Comparison of ENCODE assay signal across 33 cellular contexts in genomic region chr4:71214578-71214977, GRCh38.
DNase-seq lines count a peak whose midpoint lies in the region; ATAC-seq, FAIRE-seq and TF ChIP-seq lines count a peak whose summit lies in the region.
"Had no signal": no experiment of that assay in that cellular context is flagged by ENCODE, and none has a peak within 500 bp of the region (broad histone marks: within the 10 kb centered on the region; RNA-seq: fewer than 3 reads in every experiment).

No MANE protein-coding gene starts in this region.

- H3K9me3 ChIP-seq in liver (ENCODE audit: control insufficient read depth in 4 of 4, low read length in 3 of 4) = no peaks in the 10 kb centered on the region
- no peaks in the 10 kb centered on the region for H3K9me3 ChIP-seq in HepG2 (ENCODE audit: low read length)
- no peaks in the 10 kb centered on the region for H3K9me3 ChIP-seq in right lobe of liver
- H3K9me3 ChIP-seq: A549; BE2C; BLaER1; BLaER1 treated with 17β-estradiol and CSF1 and Interleukin-3, amounts not matched to agents 10 nM and 100 nM; Caco-2 had no signal

- in situ Hi-C loops in HepG2 (cut with HindIII; ENCODE audit: extremely low pct_ligation_motif_present, low pct_unique_long_range_greater_than_20kb) = no loop called here

- H3K36me3 ChIP-seq in liver (ENCODE audit: control insufficient read depth in 4 of 4, insufficient read depth in 3 of 4, low read depth in 1 of 4, low read length in 3 of 4) (no peaks in the 10 kb centered on the region), HepG2 (replicated peaks in 1 of 2; ENCODE audit: control insufficient read depth in 1 of 2, insufficient read depth in 2 of 2, low read length in 2 of 2) (no peaks in the 10 kb centered on the region), right lobe of liver (peaks cover 0 to 2% (median 0%) of the 10 kb centered on the region in 4 donors), H7 (replicated peaks; ENCODE audit: control insufficient read depth, insufficient read depth, low read length) (no peaks in the 10 kb centered on the region)
- H3K36me3 ChIP-seq: BE2C; BLaER1; BLaER1 treated with 17β-estradiol and CSF1 and Interleukin-3, amounts not matched to agents 10 nM and 100 nM had no signal

- CTCF ChIA-PET in HepG2 (lab: Yijun Ruan, JAX; ENCODE audit: low intra/inter-chr PET ratio, low total read pairs) = no interaction called here

- no peak for FAIRE-seq in HepG2 (lab: Jason Lieb, UNC)
- FAIRE-seq: A204.1, A549, D721Med had no signal

- TF ChIP-seq CTCF in liver (IDR thresholded peaks at IDR 0.05; ENCODE audit: low read depth, low read length, missing input control) (no peak), HepG2 (CRISPR knock-in tag; IDR thresholded peaks at IDR 0.05) (no peak), right lobe of liver (IDR thresholded peaks at IDR 0.05) (no peak)

- BruUV-seq in HepG2 (replicated peaks; lab: Mats Ljungman, UMichigan) = no TSS peak

- H4K20me1 ChIP-seq in HepG2 (ENCODE audit: insufficient read depth, low read length) = no peaks in the 10 kb centered on the region
- H4K20me1 ChIP-seq: BLaER1; BLaER1 treated with 17β-estradiol and CSF1 and Interleukin-3, amounts not matched to agents 10 nM and 100 nM had no signal

- TF ChIP-seq POLR2A in HepG2 (IDR thresholded peaks at IDR 0.05; ENCODE audit: insufficient read depth in 1 of 2, low read depth in 2 of 2, low read length in 2 of 2) = no peak
- no peak for TF ChIP-seq POLR2A in right lobe of liver (IDR thresholded peaks at IDR 0.05)

- H3K4me2 ChIP-seq in HepG2 (ENCODE audit: low read depth, low read length) = no peak overlapping the region
- H3K4me2 ChIP-seq: A549; BLaER1; BLaER1 treated with 17β-estradiol and CSF1 and Interleukin-3, amounts not matched to agents 10 nM and 100 nM had no signal

- ATAC-seq in HepG2 = no peak
- ATAC-seq in left lobe of liver = peak; percentile 19
- peak in 3 of 4 donors; percentile 21 to 64 (median 52) for ATAC-seq in right lobe of liver
- ATAC-seq in HG03432 (IDR thresholded peaks at IDR 0.05; ENCODE audit: unreplicated experiment) = no peak
- ATAC-seq: A549; CD8-positive, alpha-beta T cell had no signal

- H3K27ac ChIP-seq in liver (ENCODE audit: low read depth in 1 of 2, low read length in 2 of 2) (peak overlapping the region; percentile 46 to 95), HepG2 (ENCODE audit: extremely low read length, insufficient read depth, low read length) (no peak overlapping the region), right lobe of liver (peak overlapping the region in 2 of 3 donors; percentile 88 to 90)
- H3K27ac ChIP-seq: 22Rv1; A549; BLaER1; BLaER1 treated with 17β-estradiol and CSF1 and Interleukin-3, amounts not matched to agents 10 nM and 100 nM; C4-2B had no signal

- H3K4me1 ChIP-seq in liver (ENCODE audit: control insufficient read depth in 4 of 4, insufficient read depth in 4 of 4, low read length in 3 of 4) (peaks cover 8 to 26% (median 18%) of the 10 kb centered on the region in 4 donors), HepG2 (ENCODE audit: insufficient read depth, low read length) (no peaks in the 10 kb centered on the region), right lobe of liver (peaks cover 0 to 57% (median 12%) of the 10 kb centered on the region in 4 donors)
- H3K4me1 ChIP-seq: BE2C, BLaER1, Caco-2 had no signal

- H2AFZ ChIP-seq in HepG2 (ENCODE audit: low read length) = no peak overlapping the region

- POLR2A ChIA-PET in HepG2 (lab: Yijun Ruan, JAX) = no interaction called here

- H3K4me3 ChIP-seq in liver (ENCODE audit: low read depth in 1 of 3, low read length in 3 of 3) = no peak overlapping the region
- H3K4me3 ChIP-seq in HepG2 (replicated peaks in 1 of 3; ENCODE audit: insufficient read depth in 1 of 3, low read depth in 2 of 3, low read length in 3 of 3) = no peak overlapping the region
- H3K4me3 ChIP-seq in right lobe of liver = no peak overlapping the region
- no peak overlapping the region for H3K4me3 ChIP-seq in H7 (ENCODE audit: insufficient read depth, low read depth, low read length)
- H3K4me3 ChIP-seq: A549; BLaER1; BLaER1 treated with 17β-estradiol and CSF1 and Interleukin-3, amounts not matched to agents 10 nM and 100 nM had no signal

- DNase-seq in HepG2 (ENCODE audit: low spot score) (no peak), left lobe of liver (ENCODE audit: low spot score) (no peak), right lobe of liver (no peak), H7 (no peak)
- DNase-seq: 8988T; ACHN; AML-193; BE2C; C1 segment of cervical spinal cord; Caco-2; Calu3; CD4-positive, alpha-beta memory T cell; CD4-positive, alpha-beta T cell; CD4-positive, CD25-positive, alpha-beta regulatory T cell; CD8-positive, alpha-beta memory T cell; CD8-positive, alpha-beta T cell; COR-L47; DMS 273 treated with DMSO at 0.1 percent for 48 hours; DMS153; DMS53; DMS79; DMS79 treated with DMSO at 0.1 percent for 48 hours; DND-41; EL had no signal

- TF ChIP-seq EP300 in HepG2 (IDR thresholded peaks at IDR 0.05; ENCODE audit: low read depth in 2 of 2, low read length in 2 of 2) (no peak), HepG2 (CRISPR knock-in tag; IDR thresholded peaks at IDR 0.05; ENCODE audit: borderline replicate concordance) (no peak)

- H3K9ac ChIP-seq in liver (ENCODE audit: low read depth in 1 of 2, low read length in 2 of 2) (no peak overlapping the region), HepG2 (ENCODE audit: insufficient read depth, low read depth, low read length) (no peak overlapping the region)
- H3K9ac ChIP-seq: BLaER1; BLaER1 treated with 17β-estradiol and CSF1 and Interleukin-3, amounts not matched to agents 10 nM and 100 nM had no signal

- H3K27me3 ChIP-seq in liver (ENCODE audit: control insufficient read depth in 4 of 4, insufficient read depth in 4 of 4, low read length in 3 of 4) (no peaks in the 10 kb centered on the region), HepG2 (ENCODE audit: control insufficient read depth in 1 of 2, insufficient read depth in 2 of 2, low read length in 2 of 2) (no peaks in the 10 kb centered on the region), right lobe of liver (no peaks in the 10 kb centered on the region), H7 (ENCODE audit: control insufficient read depth, insufficient read depth, low read length) (no peaks in the 10 kb centered on the region)
- H3K27me3 ChIP-seq: BE2C; BLaER1; BLaER1 treated with 17β-estradiol and CSF1 and Interleukin-3, amounts not matched to agents 10 nM and 100 nM had no signal

- no peaks in the 10 kb centered on the region for H3K79me2 ChIP-seq in HepG2 (ENCODE audit: insufficient read depth, low read length)

- intact Hi-C loops in HepG2 (cut with micrococcal nuclease; ENCODE audit: unreplicated experiment) (no loop called here), right lobe of liver (cut with DNase I) (no loop called here)

- TF ChIP-seq RAD21 in liver (IDR thresholded peaks at IDR 0.05) (no peak), HepG2 (CRISPR knock-in tag; IDR thresholded peaks at IDR 0.05) (no peak)

TF ChIP-seq in liver, 16 proteins besides CTCF, POLR2A, EP300 and RAD21 (continues in another document):
- TF ChIP-seq HNF4G (IDR thresholded peaks at IDR 0.05) (no peak), HNF4A (conservative IDR thresholded peaks at IDR 0.05) (no peak), NR2F2 (IDR thresholded peaks at IDR 0.05) (no peak), YY1 (IDR thresholded peaks at IDR 0.05) (no peak)

TF ChIP-seq in HepG2, 621 proteins besides CTCF, POLR2A, EP300 and RAD21 (continues in another document):
- TF ChIP-seq CSRNP1 (CRISPR knock-in tag; IDR thresholded peaks at IDR 0.05) (no peak), GMEB1 (CRISPR knock-in tag; IDR thresholded peaks at IDR 0.05; ENCODE audit: borderline replicate concordance) (no peak), HINFP (CRISPR knock-in tag; IDR thresholded peaks at IDR 0.05; ENCODE audit: low read depth) (no peak)

Comparison
In these comparisons a context has a peak if more than half of its experiments do, and no peak if none do; other contexts are left out.
1. ATAC-seq: peak in left lobe of liver (single experiment) and right lobe of liver (3 of 4); none in HepG2 (single experiment) and HG03432 (single experiment).